ENCODE assay signal across 8 cellular contexts in genomic region chr3:40452876-40453730, GRCh38. TPM values are rescaled to one million over a fixed set of nuclear protein-coding genes. Genes with fewer than 3 reads are reported as not detected.
DNase-seq lines count a peak whose midpoint lies in the region; ATAC-seq and TF ChIP-seq lines count a peak whose summit lies in the region.

No MANE protein-coding gene starts in this region.

- H3K27me3 Mint-ChIP-seq in activated naive CD8-positive, alpha-beta T cell treated with anti-CD3 and anti-CD28 coated beads, Interleukin-2, amount 50 U/mL, for 24 hours = peaks cover 2% of the 10 kb centered on the region

- H4K20me1 ChIP-seq in SU-DHL-6 (ENCODE audit: low read depth, low read length) = peaks cover 3% of the 10 kb centered on the region; the same call in 1 of the 2 replicates

- TF ChIP-seq EP300 in ovary (IDR thresholded peaks at IDR 0.05) = peak; percentile 10

- no peaks in the 10 kb centered on the region for H3K9me2 ChIP-seq in SU-DHL-6 (replicated peaks; ENCODE audit: insufficient read depth, low read length)

- H3K4me3 ChIP-seq in GM12875 (ENCODE audit: low read depth, low read length) = peak overlapping the region; percentile 68
- H3K4me3 ChIP-seq in SU-DHL-6 (ENCODE audit: insufficient read depth, low read length, poor library complexity, severe bottlenecking) = peak overlapping the region; percentile 69
- peak overlapping the region; percentile 61 for H3K4me3 ChIP-seq in ovary
- peak overlapping the region; percentile 4 to 60 (median 44) for H3K4me3 ChIP-seq in thyroid gland (replicated peaks in 1 of 3)

- peaks cover 9% of the 10 kb centered on the region for H3K4me1 ChIP-seq in ovary (ENCODE audit: insufficient read depth)
- H3K4me1 ChIP-seq in thyroid gland = peaks cover 9 to 19% of the 10 kb centered on the region in 2 donors

- peak overlapping the region; percentile 64 for H3K9ac ChIP-seq in SU-DHL-6 (ENCODE audit: low read length)

- peak overlapping the region; percentile 91 for H3K4me3 Mint-ChIP-seq in activated naive CD8-positive, alpha-beta T cell treated with anti-CD3 and anti-CD28 coated beads, Interleukin-2, amount 50 U/mL, for 24 hours

- H2AFZ ChIP-seq in SU-DHL-6 (ENCODE audit: low read depth, low read length, severe bottlenecking) = peak overlapping the region; percentile 71

- H3F3A ChIP-seq in SU-DHL-6 (ENCODE audit: insufficient read depth) = peaks cover under 1% of the 10 kb centered on the region; the same call in 1 of the 2 replicates

- ATAC-seq in HG02763 (IDR thresholded peaks at IDR 0.05; ENCODE audit: unreplicated experiment) (peak; percentile 93), Right ventricle myocardium superior (ENCODE audit: poor library complexity) (peak; percentile 96)
- ATAC-seq in activated naive CD8-positive, alpha-beta T cell treated with anti-CD3 and anti-CD28 coated beads, Interleukin-2, amount 50 U/mL, for 24 hours = peak; percentile 94

- peak; percentile 36 for TF ChIP-seq POLR2A in ovary (IDR thresholded peaks at IDR 0.05)
- peak in 1 of 2 donors; percentile 84 for TF ChIP-seq POLR2A in thyroid gland (IDR thresholded peaks at IDR 0.05)

- H3K36me3 ChIP-seq in SU-DHL-6 (ENCODE audit: low read length) = peaks cover 3% of the 10 kb centered on the region
- no peaks in the 10 kb centered on the region for H3K36me3 ChIP-seq in ovary
- no peaks in the 10 kb centered on the region for H3K36me3 ChIP-seq in thyroid gland

- no peaks in the 10 kb centered on the region for H3K9me3 Mint-ChIP-seq in activated naive CD8-positive, alpha-beta T cell treated with anti-CD3 and anti-CD28 coated beads, Interleukin-2, amount 50 U/mL, for 24 hours

- peaks cover 43% of the 10 kb centered on the region for H3K4me1 Mint-ChIP-seq in activated naive CD8-positive, alpha-beta T cell treated with anti-CD3 and anti-CD28 coated beads, Interleukin-2, amount 50 U/mL, for 24 hours

- intact Hi-C loops in Right ventricle myocardium superior (cut with DNase I) = loop anchor here (10.0 kb wide), 1 partner anchor 72 kb away; the partner anchor contains the start of gene ZNF621
- intact Hi-C loops in ovary (cut with DNase I) = loop anchor here in 2 of 4 donors (10.0 kb wide), 2 partner anchors 128 to 138 kb away; no protein-coding TSS in a partner anchor
- intact Hi-C loops in thyroid gland (cut with DNase I) = no loop called here

- TF ChIP-seq CTCF in GM12875 (IDR thresholded peaks at IDR 0.05; ENCODE audit: borderline replicate concordance, insufficient read depth, low read depth, low read length) (no peak), SU-DHL-6 (IDR thresholded peaks at IDR 0.05; ENCODE audit: insufficient read depth, low read length, poor library complexity, severe bottlenecking) (no peak), ovary (IDR thresholded peaks at IDR 0.05) (no peak), thyroid gland (IDR thresholded peaks at IDR 0.05) (no peak)

- H3K79me2 ChIP-seq in SU-DHL-6 (ENCODE audit: insufficient read depth, low read length) = peaks cover 10% of the 10 kb centered on the region

- peak; percentile 90 to 97 (median 95) for DNase-seq in NCI-H1417 (lab: John Stamatoyannopoulos, UW)
- peak; percentile 93 for DNase-seq in activated naive CD8-positive, alpha-beta T cell treated with anti-CD3 and anti-CD28 coated beads, Interleukin-2, amount 50 U/mL, for 24 hours
- peak; percentile 98 for DNase-seq in Right ventricle myocardium superior
- DNase-seq in ovary = peak; percentile 95 to 97 (median 96)
- peak; percentile 99 for DNase-seq in thyroid gland

- H3K9me3 ChIP-seq in SU-DHL-6 (ENCODE audit: insufficient read depth, low read length) (no peaks in the 10 kb centered on the region), ovary (no peaks in the 10 kb centered on the region), thyroid gland (no peaks in the 10 kb centered on the region)

- peaks cover 9% of the 10 kb centered on the region for H3K36me3 Mint-ChIP-seq in activated naive CD8-positive, alpha-beta T cell treated with anti-CD3 and anti-CD28 coated beads, Interleukin-2, amount 50 U/mL, for 24 hours (ENCODE audit: low read depth)

- H3K27me3 ChIP-seq in SU-DHL-6 (ENCODE audit: low read length) = no peaks in the 10 kb centered on the region
- H3K27me3 ChIP-seq in ovary = no peaks in the 10 kb centered on the region
- no peaks in the 10 kb centered on the region for H3K27me3 ChIP-seq in thyroid gland

- peak overlapping the region; percentile 23; the same call in 1 of the 2 replicates for H3K27ac ChIP-seq in SU-DHL-6 (ENCODE audit: low read depth, low read length)
- peak overlapping the region; percentile 82 to 88 for H3K27ac ChIP-seq in ovary
- peak overlapping the region; percentile 84 to 91 (median 88) for H3K27ac ChIP-seq in thyroid gland

- H3K4me2 ChIP-seq in SU-DHL-6 (ENCODE audit: low read depth, low read length, poor library complexity, severe bottlenecking) = peak overlapping the region; percentile 75

- peak overlapping the region; percentile 91 for H3K27ac Mint-ChIP-seq in activated naive CD8-positive, alpha-beta T cell treated with anti-CD3 and anti-CD28 coated beads, Interleukin-2, amount 50 U/mL, for 24 hours

- 0% methylated on average over 32 to 41 of the region's 41 CpGs for WGBS in ovary, 3 donors
- WGBS in thyroid gland, 2 donors = 1% methylated on average over 25 to 34 of the region's 41 CpGs

RNA-seq across cellular contexts. Expression of gene RPL14, which starts 4.0 kb away (rescaled TPM):
- total RNA-seq in Right ventricle myocardium superior (992 TPM), ovary (1,000 to 10,000 TPM in 5 of 7 donors, 100 to 1,000 TPM in 2; 668 to 4,413 (median 2,836) TPM), thyroid gland (100 to 1,000 TPM; 272 to 723 (median 339) TPM)
- 1,000 to 10,000 TPM; 1,943 to 2,259 TPM for polyA plus RNA-seq in ovary

RNA-seq across cellular contexts. Expression of gene ZNF619, which starts 23.8 kb away (rescaled TPM):
- total RNA-seq in Right ventricle myocardium superior (3.9 TPM), ovary (1 to 10 TPM; 2.1 to 9.3 (median 6.5) TPM), thyroid gland (10 to 100 TPM in 1 of 4 donors, 1 to 10 TPM in 3; 8.2 to 10.2 (median 9.7) TPM)
- polyA plus RNA-seq in ovary = 1 to 10 TPM; 2.3 to 9.2 TPM

RNA-seq across cellular contexts. Expression of gene ZNF620, which starts 52.7 kb away (rescaled TPM):
- total RNA-seq in Right ventricle myocardium superior = 1.0 TPM
- 1 to 10 TPM; 1.4 to 4.2 (median 3.8) TPM for total RNA-seq in ovary
- polyA plus RNA-seq in ovary = 1 to 10 TPM; 2.0 to 3.1 TPM
- total RNA-seq in thyroid gland = 1 to 10 TPM; 5.6 to 8.6 (median 7.0) TPM

Comparison
In these comparisons a context has a peak if more than half of its experiments do, and no peak if none do; other contexts are left out.
1. Peak in every context shown above with its lines: DNase-seq, ATAC-seq, H3K4me3 ChIP-seq and H3K27ac ChIP-seq.
2. H3K27ac ChIP-seq: peak in every context shown above with its lines; median percentile 88 in thyroid gland; 85 in ovary; 23 in SU-DHL-6.